ENCODE assay signal across 8 cellular contexts in the genomic region with DNA sequence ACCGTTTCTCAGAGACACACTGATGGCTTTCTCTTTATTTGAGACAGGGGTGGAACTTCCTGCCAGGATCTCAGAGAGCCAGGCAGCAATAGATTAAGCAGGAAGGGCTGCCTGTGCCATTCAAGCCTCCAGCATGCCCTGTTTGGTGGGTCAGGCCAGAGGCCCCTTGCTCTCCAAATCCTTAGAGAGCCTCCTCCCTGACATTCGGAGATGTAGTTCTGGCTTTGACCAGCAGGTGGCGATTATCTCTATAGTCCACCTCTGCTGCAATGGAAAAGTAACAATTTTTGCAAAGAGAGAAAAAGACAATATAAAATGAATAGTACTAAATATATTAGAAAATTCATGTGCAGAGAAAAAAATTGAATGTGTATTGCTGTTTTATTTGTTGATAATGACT.
DNase-seq lines count a peak whose midpoint lies in the region; TF ChIP-seq lines count a peak whose summit lies in the region.

No MANE protein-coding gene starts in this region.

- CTCF ChIA-PET in activated naive CD4-positive, alpha-beta T cell treated with anti-CD3 and anti-CD28 coated beads, Interleukin-2, amount 10 ng/mL, durations not matched to agents 7 days and 5 days (lab: Charles Lee): no interaction called here

- TF ChIP-seq POLR2A in spleen (IDR thresholded peaks at IDR 0.05): no peak

- H3K9me3 ChIP-seq in NT2/D1 (ENCODE audit: insufficient read depth, low read length) (no peaks in the 10 kb centered on the region), right atrium auricular region (peaks cover 0 to 9% of the 10 kb centered on the region in 2 donors), spleen (peaks cover 0 to 5% (median 0%) of the 10 kb centered on the region in 8 donors)

- H3K27me3 ChIP-seq in NT2/D1 (ENCODE audit: insufficient read depth, insufficient read length): no peaks in the 10 kb centered on the region
- H3K27me3 ChIP-seq in right atrium auricular region: no peaks in the 10 kb centered on the region
- peaks cover 0 to 7% (median 0%) of the 10 kb centered on the region in 7 donors for H3K27me3 ChIP-seq in spleen (replicated peaks in 1 of 7)

- no peak overlapping the region for H3K4me3 Mint-ChIP-seq in activated naive CD4-positive, alpha-beta T cell treated with anti-CD3 and anti-CD28 coated beads, Interleukin-2, amount 10 ng/mL, durations not matched to agents 7 days and 5 days

- no peaks in the 10 kb centered on the region for H3K27me3 Mint-ChIP-seq in activated naive CD4-positive, alpha-beta T cell treated with anti-CD3 and anti-CD28 coated beads, Interleukin-2, amount 10 ng/mL, durations not matched to agents 7 days and 5 days

- DNase-seq in NT2/D1 (ENCODE audit: low read depth, low spot score) (peak; percentile 30), right atrium auricular region (ENCODE audit: low spot score) (peak; percentile 73), spleen (peak; percentile 71), cerebellar nuclear complex (lab: John Stamatoyannopoulos, UW) (no peak), NCI-H1092 treated with DMSO at 0.1 percent for 48 hours (lab: John Stamatoyannopoulos, UW) (no peak), NCI-H748 (lab: John Stamatoyannopoulos, UW; ENCODE audit: unreplicated experiment) (no peak)
- peak; percentile 69 for DNase-seq in activated naive CD4-positive, alpha-beta T cell treated with anti-CD3 and anti-CD28 coated beads, Interleukin-2, amount 10 ng/mL, durations not matched to agents 7 days and 5 days

- no peaks in the 10 kb centered on the region for H3K4me1 Mint-ChIP-seq in activated naive CD4-positive, alpha-beta T cell treated with anti-CD3 and anti-CD28 coated beads, Interleukin-2, amount 10 ng/mL, durations not matched to agents 7 days and 5 days

- H3K27ac ChIP-seq in right atrium auricular region: no peak overlapping the region
- H3K27ac ChIP-seq in spleen: no peak overlapping the region

- H3K4me1 ChIP-seq in NT2/D1 (ENCODE audit: insufficient read depth, insufficient read length) (no peaks in the 10 kb centered on the region), right atrium auricular region (no peaks in the 10 kb centered on the region), spleen (no peaks in the 10 kb centered on the region)

- no peaks in the 10 kb centered on the region for H3K36me3 Mint-ChIP-seq in activated naive CD4-positive, alpha-beta T cell treated with anti-CD3 and anti-CD28 coated beads, Interleukin-2, amount 10 ng/mL, durations not matched to agents 7 days and 5 days

- H3K36me3 ChIP-seq in NT2/D1 (ENCODE audit: insufficient read depth, insufficient read length, low read length): no peaks in the 10 kb centered on the region
- H3K36me3 ChIP-seq in right atrium auricular region: no peaks in the 10 kb centered on the region
- no peaks in the 10 kb centered on the region for H3K36me3 ChIP-seq in spleen

- intact Hi-C loops in spleen (cut with DNase I; ENCODE audit: low total_unique reads): no loop called here

- H3K9ac ChIP-seq in NT2/D1 (ENCODE audit: insufficient read length, low read depth): no peak overlapping the region

- peak; percentile 60; the same call in 2 of the 3 replicates for TF ChIP-seq CTCF in GM12872 (IDR thresholded peaks at IDR 0.05; ENCODE audit: insufficient read depth, low read depth, low read length)
- peak; percentile 87 to 88 for TF ChIP-seq CTCF in right atrium auricular region (IDR thresholded peaks at IDR 0.05)
- peak in 10 of 11 experiments; percentile 27 to 87 (median 72) for TF ChIP-seq CTCF in spleen (IDR thresholded peaks at IDR 0.05 in 8 of 11, conservative IDR thresholded peaks at IDR 0.05 in 3 of 11)

- 27 to 32% (median 31%) methylated on average over 3 of the region's 3 CpGs for WGBS in spleen, 5 donors

- H3K27ac Mint-ChIP-seq in activated naive CD4-positive, alpha-beta T cell treated with anti-CD3 and anti-CD28 coated beads, Interleukin-2, amount 10 ng/mL, durations not matched to agents 7 days and 5 days: no peak overlapping the region

- H3K4me3 ChIP-seq in NT2/D1 (ENCODE audit: insufficient read length, low read depth): no peak overlapping the region
- H3K4me3 ChIP-seq in right atrium auricular region: no peak overlapping the region
- H3K4me3 ChIP-seq in spleen: no peak overlapping the region

- no peaks in the 10 kb centered on the region for H3K9me3 Mint-ChIP-seq in activated naive CD4-positive, alpha-beta T cell treated with anti-CD3 and anti-CD28 coated beads, Interleukin-2, amount 10 ng/mL, durations not matched to agents 7 days and 5 days

Comparison
In these comparisons a context has a peak if more than half of its experiments do, and no peak if none do; other contexts are left out.
1. DNase-seq: peak in NT2/D1 (single experiment), activated naive CD4-positive, alpha-beta T cell treated with anti-CD3 and anti-CD28 coated beads, Interleukin-2, amount 10 ng/mL, durations not matched to agents 7 days and 5 days (single experiment), right atrium auricular region (single experiment) and spleen (single experiment); none in cerebellar nuclear complex (0 of 2), NCI-H1092 treated with DMSO at 0.1 percent for 48 hours (single experiment) and NCI-H748 (single experiment).
2. Peak in every context shown above with its lines, with median percentiles within 50 percentile points of each other: CTCF ChIP-seq.